In genomic region chr16:24863582-24864437, GRCh38 we compare ENCODE assay signal across 21 cellular contexts. TPM values are rescaled to one million over a fixed set of nuclear protein-coding genes. Genes with fewer than 3 reads are reported as not detected.
DNase-seq lines count a peak whose midpoint lies in the region; ATAC-seq, FAIRE-seq and TF ChIP-seq lines count a peak whose summit lies in the region.
"Had no signal": no experiment of that assay in that cellular context is flagged by ENCODE, and none has a peak within 500 bp of the region (broad histone marks: within the 10 kb centered on the region; RNA-seq: fewer than 3 reads in every experiment).

No MANE protein-coding gene starts in this region.

- H3K4me3 ChIP-seq in GM12878, result no peak overlapping the region
- H3K4me3 ChIP-seq: BLaER1 had no signal

- TF ChIP-seq POLR2A in GM12878 (IDR thresholded peaks at IDR 0.05; ENCODE audit: low read depth, low read length), result no peak

- 50% methylated on average over 3 of the region's 3 CpGs for WGBS in GM12878 (ENCODE audit: insufficient coverage, insufficient replicate concordance, low lambda C conversion rate, missing lambda C conversion rate)

- no peak overlapping the region for H2AFZ ChIP-seq in GM12878 (ENCODE audit: control insufficient read depth, low read depth, low read length)

- TF ChIP-seq RAD21 in GM12878 (IDR thresholded peaks at IDR 0.05; ENCODE audit: insufficient read depth, low read depth, low read length), result no peak

- H3K4me2 ChIP-seq in GM12878 (ENCODE audit: control insufficient read depth, insufficient read depth), result no peak overlapping the region
- H3K4me2 ChIP-seq: BLaER1 had no signal

- no peaks in the 10 kb centered on the region for H4K20me1 ChIP-seq in GM12878 (ENCODE audit: control insufficient read depth, insufficient read depth)
- H4K20me1 ChIP-seq: BLaER1 had no signal

- H3K36me3 ChIP-seq in GM12878 (ENCODE audit: control insufficient read depth in 2 of 2, insufficient read depth in 2 of 2, low read length in 1 of 2), result no peaks in the 10 kb centered on the region
- H3K36me3 ChIP-seq: BLaER1 had no signal

- intact Hi-C loops in GM12878 (cut with micrococcal nuclease; ENCODE audit: unreplicated experiment), result no loop called here

- no peak for FAIRE-seq in GM12878 (lab: Jason Lieb, UNC)
- FAIRE-seq: H1 had no signal

- SMC1A ChIA-PET in GM12878 (lab: Charles Lee; ENCODE audit: uncharacterized antibody, unreplicated experiment), result interaction anchor here (0.6 to 1.1 kb wide), 3 partner anchors 70 to 291 kb away, joined by 3 read pairs; no protein-coding TSS in a partner anchor

- H3K9me3 Mint-ChIP-seq in immature natural killer cell, result peaks cover 0 to 8% (median 6%) of the 10 kb centered on the region in 6 donors

- ATAC-seq in GM12878, result peak; percentile 27; the same call in 2 of the 3 replicates

- H3K27me3 ChIP-seq in GM12878 (replicated peaks in 1 of 2; ENCODE audit: control insufficient read depth in 2 of 2, insufficient read depth in 2 of 2, low read length in 1 of 2), result no peaks in the 10 kb centered on the region
- H3K27me3 ChIP-seq: BLaER1 had no signal

- in situ Hi-C loops in GM12878 (cut with MboI), result no loop called here

- no TSS peak for BruUV-seq in GM12878 (replicated peaks; lab: Mats Ljungman, UMichigan)

- RAD21 ChIA-PET in GM12878 (lab: Charles Lee; ENCODE audit: unreplicated experiment), result no interaction called here

- H3K9ac ChIP-seq in GM12878 (ENCODE audit: control insufficient read depth, insufficient read depth, low read length), result no peak overlapping the region
- H3K9ac ChIP-seq: BLaER1 had no signal

- no peaks in the 10 kb centered on the region for H3K79me2 ChIP-seq in GM12878 (ENCODE audit: control insufficient read depth, insufficient read depth, low read length)

- H3K4me1 ChIP-seq in GM12878 (ENCODE audit: control insufficient read depth, insufficient read depth, low read length), result no peaks in the 10 kb centered on the region
- H3K4me1 ChIP-seq: BLaER1 had no signal

- peaks cover 0 to 21% (median 12%) of the 10 kb centered on the region in 3 donors for H3K36me3 Mint-ChIP-seq in immature natural killer cell
- H3K36me3 Mint-ChIP-seq: CD14-positive monocyte; CD4-positive, alpha-beta memory T cell had no signal

- H3K9me3 ChIP-seq in GM12878 (replicated peaks; ENCODE audit: control insufficient read depth, insufficient read depth, low read length), result peaks cover 3% of the 10 kb centered on the region; the same call in 1 of the 3 replicates

- no peak for TF ChIP-seq EP300 in GM12878 (IDR thresholded peaks at IDR 0.05; ENCODE audit: borderline replicate concordance in 1 of 2, control insufficient read depth in 1 of 2, low read depth in 2 of 2, low read length in 2 of 2)

- CTCF ChIA-PET in GM12878 (lab: Yijun Ruan, JAX), result interaction anchor here (0.6 to 1.1 kb wide), 4 partner anchors 24 to 206 kb away, joined by 3 to 4 read pairs (median 3); no protein-coding TSS in a partner anchor

- POLR2A ChIA-PET in GM12878 (lab: Charles Lee), result interaction anchor here (0.6 kb wide), 1 partner anchor 86 kb away, joined by 3 read pairs; no protein-coding TSS in a partner anchor

- no peaks in the 10 kb centered on the region for H3K4me1 Mint-ChIP-seq in immature natural killer cell
- H3K4me1 Mint-ChIP-seq: CD14-positive monocyte; CD4-positive, alpha-beta memory T cell; H9 had no signal

- peak; percentile 4 for DNase-seq in activated effector memory CD4-positive, alpha-beta T cell treated with anti-CD3 and anti-CD28 coated beads, Interleukin-2, amount 50 U/mL, for 16 hours
- DNase-seq in activated effector memory CD4-positive, alpha-beta T cell treated with Interleukin-2 at 50 U/mL for 16 hours, result no peak
- DNase-seq in GM12878 (ENCODE audit: low read depth, low spot score) (no peak), myocyte (ENCODE audit: low read depth) (peak; percentile 50), HK-2 (ENCODE audit: unreplicated experiment) (no peak), NCI-H1436 (lab: John Stamatoyannopoulos, UW) (no peak), immature natural killer cell (no peak)
- DNase-seq in stimulated activated CD4-positive, alpha-beta T cell treated with anti-CD3 and anti-CD28 coated beads, Interleukin-1b, Interleukin-23, amount 100 ng/mL, for 48 hours, result no peak
- DNase-seq: 8988T; CD4-positive, alpha-beta memory T cell; DMS153; DMS79; GDM1; H9; IMR-90 had no signal

- H3K4me3 Mint-ChIP-seq in immature natural killer cell, result no peak overlapping the region
- H3K4me3 Mint-ChIP-seq: CD14-positive monocyte; CD4-positive, alpha-beta memory T cell; H9 had no signal

- H3K27ac Mint-ChIP-seq in immature natural killer cell, result no peak overlapping the region
- H3K27ac Mint-ChIP-seq: CD14-positive monocyte, H9 had no signal

- no peak overlapping the region for H3K27ac ChIP-seq in GM12878 (ENCODE audit: control insufficient read depth, insufficient read depth)
- H3K27ac ChIP-seq: BLaER1 had no signal

- TF ChIP-seq CTCF in GM12878 (IDR thresholded peaks at IDR 0.05 in 2 of 3, conservative IDR thresholded peaks at IDR 0.05 in 1 of 3; ENCODE audit: control insufficient read depth in 2 of 3, extremely low read depth in 1 of 3, insufficient read depth in 1 of 3, low read depth in 3 of 3, low read length in 3 of 3), result no peak

- peaks cover 4 to 9% (median 6%) of the 10 kb centered on the region in 3 donors for H3K27me3 Mint-ChIP-seq in immature natural killer cell (ENCODE audit: low read depth in 3 of 3)
- H3K27me3 Mint-ChIP-seq: CD4-positive, alpha-beta memory T cell had no signal

TF ChIP-seq in GM12878, 131 proteins besides CTCF, POLR2A, EP300 and RAD21 (continues in another document):
- TF ChIP-seq HDAC6 (IDR thresholded peaks at IDR 0.05; ENCODE audit: unreplicated experiment) (no peak), BMI1 (IDR thresholded peaks at IDR 0.05; ENCODE audit: borderline replicate concordance) (no peak), MYB (IDR thresholded peaks at IDR 0.05; ENCODE audit: borderline replicate concordance, low read depth, low read length) (no peak), TBL1XR1 (IDR thresholded peaks at IDR 0.05; ENCODE audit: low read depth, low read length) (no peak), CEBPZ (IDR thresholded peaks at IDR 0.05; ENCODE audit: low read depth, low read length) (no peak), ZSCAN29 (IDR thresholded peaks at IDR 0.05) (no peak)

RNA-seq across cellular contexts. Expression of gene SLC5A11, which starts 18.0 kb away (rescaled TPM):
- total RNA-seq in GM12878 (2013; cell fraction: nucleolus; rRNA removed), result not detected in 2 replicates
- total RNA-seq in GM12878 (2014; rRNA removed), result not detected in 2 replicates
- total RNA-seq in GM12878 (2014; rRNA removed; fragmentation: Illumina TruSeq; extraction: Trizol), result not detected in 2 replicates
- total RNA-seq in GM12878 (2021), result not detected in 2 replicates
- not detected for polyA plus RNA-seq in GM12878 (2011; ENCODE audit: low read depth)
- not detected in 2 replicates for polyA plus RNA-seq in GM12878 (2011; rRNA removed)
- not detected in 2 replicates for polyA plus RNA-seq in GM12878 (2011; cell fraction: cytosol; rRNA removed)
- not detected in 2 replicates for polyA plus RNA-seq in GM12878 (2011; cell fraction: nucleus; rRNA removed)
- not detected in 2 replicates for polyA plus RNA-seq in GM12878 (2012)
- not detected in 2 replicates for polyA plus RNA-seq in GM12878 (2014; fragmentation: Illumina TruSeq; extraction: Trizol)
- polyA plus RNA-seq in GM12878 (2014; fragmentation: Nextera tagmentation; extraction: Ambion mirVana), result not detected
- polyA plus RNA-seq in GM12878 (2014; rRNA removed), result 0.10 TPM in 1 of 2 replicates, not detected in the other
- polyA plus RNA-seq in GM12878 (2016; fragmentation: Nextera tagmentation; extraction: Ambion mirVana), result not detected
- polyA minus RNA-seq in GM12878 (2011; rRNA and poly(A)+ RNA removed), result not detected in 2 replicates
- polyA minus RNA-seq in GM12878 (2011; cell fraction: cytosol; rRNA and poly(A)+ RNA removed), result not detected in 2 replicates
- not detected in 2 replicates for polyA minus RNA-seq in GM12878 (2011; cell fraction: nucleus; rRNA and poly(A)+ RNA removed)
- 0.26 TPM in 1 of 2 replicates, not detected in the other for total RNA-seq in myocyte
- polyA plus RNA-seq in myocyte (2012), result not detected
- polyA plus RNA-seq in immature natural killer cell, result not detected
- total RNA-seq: A673, Daoy had no signal
- polyA plus RNA-seq: AG04450; CD14-positive monocyte; CD4-positive, alpha-beta memory T cell; IMR-90 had no signal

Comparison
In these comparisons a context has a peak if more than half of its experiments do, and no peak if none do; other contexts are left out.
1. DNase-seq: peak in activated effector memory CD4-positive, alpha-beta T cell treated with anti-CD3 and anti-CD28 coated beads, Interleukin-2, amount 50 U/mL, for 16 hours (single experiment) and myocyte (single experiment); none in activated effector memory CD4-positive, alpha-beta T cell treated with Interleukin-2 at 50 U/mL for 16 hours (single experiment), GM12878 (single experiment), stimulated activated CD4-positive, alpha-beta T cell treated with anti-CD3 and anti-CD28 coated beads, Interleukin-1b, Interleukin-23, amount 100 ng/mL, for 48 hours (single experiment), HK-2 (single experiment), NCI-H1436 (single experiment) and immature natural killer cell (0 of 3).